In genomic region chr15:82911458-82911857, GRCh38 we compare ENCODE assay signal across 8 cellular contexts.
"Had no signal": no experiment of that assay in that cellular context is flagged by ENCODE, and none has a peak within 500 bp of the region (broad histone marks: within the 10 kb centered on the region; RNA-seq: fewer than 3 reads in every experiment).

No MANE protein-coding gene starts in this region.

- H2AFZ ChIP-seq: GM23338 had no signal

- H3K4me1 Mint-ChIP-seq: GM23338, IgD-negative memory B cell had no signal

- DNase-seq: KG1 had no signal

- FAIRE-seq: H1, H54, HTR-8/SVneo had no signal

- H3K4me1 ChIP-seq: HAP-1 had no signal

- H3K4me3 ChIP-seq: GM23338, HAP-1 had no signal

- H3K4me2 ChIP-seq: GM23338 had no signal

- ATAC-seq: GM23338, HCT116 had no signal

- H3K36me3 ChIP-seq: HAP-1 had no signal

- H3K4me3 Mint-ChIP-seq: GM23338, IgD-negative memory B cell had no signal

- H3K27ac Mint-ChIP-seq: GM23338, IgD-negative memory B cell had no signal
